12 cellular contexts compared by ENCODE assay signal in the genomic region with DNA sequence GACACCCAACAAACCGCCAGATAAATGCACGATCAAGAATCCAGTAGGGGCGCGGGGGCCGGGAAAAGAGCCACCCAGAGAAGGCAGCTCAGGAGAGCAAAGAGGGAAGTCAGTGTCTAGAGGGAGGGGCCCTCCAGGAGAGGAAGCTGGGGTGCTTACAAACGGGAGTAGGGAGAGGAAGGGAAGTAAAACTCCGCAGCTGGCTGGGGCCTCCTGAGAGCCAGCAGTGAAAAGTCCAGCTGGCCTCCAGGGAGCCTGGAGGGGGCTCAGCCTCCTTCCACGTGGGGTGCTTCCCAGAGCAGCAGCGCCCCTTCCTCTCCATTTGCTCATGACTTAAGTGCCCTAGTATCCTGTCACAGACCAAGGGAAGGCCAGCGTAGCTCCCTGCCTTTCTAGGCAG. TPM values are rescaled to one million over a fixed set of nuclear protein-coding genes. Genes with fewer than 3 reads are reported as not detected.
A peak's percentile ranks its signal among the peaks of the same experiment; 100 is the strongest.
DNase-seq lines count a peak whose midpoint lies in the region; ATAC-seq and TF ChIP-seq lines count a peak whose summit lies in the region.
"Had no signal": no experiment of that assay in that cellular context is flagged by ENCODE, and none has a peak within 500 bp of the region (broad histone marks: within the 10 kb centered on the region; RNA-seq: fewer than 3 reads in every experiment).

No MANE protein-coding gene starts in this region.

- H3K79me2 ChIP-seq in Karpas-422 (ENCODE audit: low read length), result no peaks in the 10 kb centered on the region
- H3K79me2 ChIP-seq in MM.1S (ENCODE audit: low read length), result no peaks in the 10 kb centered on the region

- H3K4me3 ChIP-seq in heart left ventricle (no peak overlapping the region), gastrocnemius medialis (no peak overlapping the region), Karpas-422 (ENCODE audit: low read length) (no peak overlapping the region), MM.1S (ENCODE audit: low read length) (no peak overlapping the region)
- H3K4me3 ChIP-seq: skin epidermis, tibial nerve had no signal

- H3K27me3 ChIP-seq in heart left ventricle (no peaks in the 10 kb centered on the region), gastrocnemius medialis (no peaks in the 10 kb centered on the region), Karpas-422 (ENCODE audit: low read length) (no peaks in the 10 kb centered on the region), MM.1S (replicated peaks; ENCODE audit: insufficient read depth, low read length) (no peaks in the 10 kb centered on the region)
- H3K27me3 ChIP-seq: tibial nerve had no signal

- H3K9ac ChIP-seq in Karpas-422 (ENCODE audit: low read length) (no peak overlapping the region), MM.1S (ENCODE audit: low read length) (no peak overlapping the region)

- ATAC-seq in heart left ventricle (peak in 3 of 4 donors; percentile 26 to 59 (median 51)), gastrocnemius medialis (no peak), GM21528 (IDR thresholded peaks at IDR 0.05; ENCODE audit: low FRiP score, unreplicated experiment) (no peak)
- ATAC-seq: PC-3 had no signal

- no peaks in the 10 kb centered on the region for H3K9me3 ChIP-seq in heart left ventricle
- H3K9me3 ChIP-seq in gastrocnemius medialis, result no peaks in the 10 kb centered on the region
- H3K9me3 ChIP-seq in Karpas-422 (ENCODE audit: low read length), result no peaks in the 10 kb centered on the region
- no peaks in the 10 kb centered on the region for H3K9me3 ChIP-seq in MM.1S (replicated peaks; ENCODE audit: insufficient read depth, low read length)
- H3K9me3 ChIP-seq: tibial nerve had no signal

- H3K4me1 ChIP-seq in heart left ventricle, result peaks cover 0 to 52% (median 17%) of the 10 kb centered on the region in 12 donors
- peaks cover 4 to 7% of the 10 kb centered on the region in 2 donors for H3K4me1 ChIP-seq in gastrocnemius medialis
- H3K4me1 ChIP-seq in Karpas-422 (ENCODE audit: low read length), result no peaks in the 10 kb centered on the region
- no peaks in the 10 kb centered on the region for H3K4me1 ChIP-seq in MM.1S (ENCODE audit: low read length)

- TF ChIP-seq POLR2A in heart left ventricle (IDR thresholded peaks at IDR 0.05) (no peak), gastrocnemius medialis (IDR thresholded peaks at IDR 0.05) (no peak)

- H4K20me1 ChIP-seq in Karpas-422 (ENCODE audit: insufficient read depth, low read depth, low read length), result no peaks in the 10 kb centered on the region
- H4K20me1 ChIP-seq in MM.1S (ENCODE audit: insufficient read depth, low read length), result no peaks in the 10 kb centered on the region

- DNase-seq in KBM-7, result peak; percentile 77
- peak; percentile 75 for DNase-seq in SIG-M5 treated with dmso at 0.1 percent for 504 hours (lab: John Stamatoyannopoulos, UW; ENCODE audit: unreplicated experiment)
- DNase-seq in heart left ventricle, result peak; percentile 56 to 75 (median 61)
- DNase-seq in gastrocnemius medialis, result peak; percentile 14 to 40
- no peak for DNase-seq in Karpas-422
- no peak for DNase-seq in MM.1S
- DNase-seq in G401 (ENCODE audit: low spot score), result no peak
- DNase-seq: PC-3, T-helper 9 cell had no signal

- intact Hi-C loops in heart left ventricle (cut with DNase I) (no loop called here), gastrocnemius medialis (cut with DNase I; ENCODE audit: low total_unique reads) (no loop called here)

- no peaks in the 10 kb centered on the region for H3F3A ChIP-seq in MM.1S (ENCODE audit: insufficient read depth, low read length)

- H3K4me2 ChIP-seq in Karpas-422 (ENCODE audit: low read depth, low read length, poor library complexity, severe bottlenecking) (no peak overlapping the region), MM.1S (ENCODE audit: low read depth, low read length) (no peak overlapping the region)

- in situ Hi-C loops in KBM-7 (cut with MboI; ENCODE audit: low pct_unique_long_range_greater_than_20kb, low sequenced_read_pairs), result no loop called here
- in situ Hi-C loops in gastrocnemius medialis (cut with MboI; ENCODE audit: low sequenced_read_pairs in 4 of 4), result no loop called here
- in situ Hi-C loops in G401 (cut with HindIII; ENCODE audit: low sequenced_read_pairs), result no loop called here

- H3K9me2 ChIP-seq in Karpas-422 (replicated peaks; ENCODE audit: insufficient read depth, low read length), result no peaks in the 10 kb centered on the region
- H3K9me2 ChIP-seq in MM.1S (replicated peaks; ENCODE audit: insufficient read depth, low read length), result no peaks in the 10 kb centered on the region

- 51 to 65% (median 63%) methylated on average over 10 of the region's 10 CpGs for WGBS in heart left ventricle, 4 donors

- peak overlapping the region in 10 of 12 donors; percentile 25 to 81 (median 48) for H3K27ac ChIP-seq in heart left ventricle
- no peak overlapping the region for H3K27ac ChIP-seq in gastrocnemius medialis
- H3K27ac ChIP-seq in Karpas-422 (ENCODE audit: low read length), result no peak overlapping the region
- no peak overlapping the region for H3K27ac ChIP-seq in MM.1S (ENCODE audit: low read length)
- H3K27ac ChIP-seq: tibial nerve had no signal

- TF ChIP-seq CTCF in heart left ventricle (IDR thresholded peaks at IDR 0.05) (no peak), gastrocnemius medialis (IDR thresholded peaks at IDR 0.05 in 4 of 5, conservative IDR thresholded peaks at IDR 0.05 in 1 of 5) (no peak), MM.1S (IDR thresholded peaks at IDR 0.05; ENCODE audit: low read length) (no peak)

- H3K36me3 ChIP-seq in heart left ventricle (peaks cover 2 to 100% (median 96%) of the 10 kb centered on the region in 9 donors), gastrocnemius medialis (peaks cover 5 to 78% of the 10 kb centered on the region in 2 donors), Karpas-422 (ENCODE audit: insufficient read depth, low read length) (peaks cover 24% of the 10 kb centered on the region), MM.1S (replicated peaks; ENCODE audit: insufficient read depth, low read length) (peaks cover 4% of the 10 kb centered on the region; the same call in 1 of the 2 replicates)

- H2AFZ ChIP-seq in Karpas-422 (ENCODE audit: low read length) (no peak overlapping the region), MM.1S (ENCODE audit: low read length) (no peak overlapping the region)

RNA-seq across cellular contexts. Expression of gene TMED1, which starts 51.8 kb away (rescaled TPM):
- total RNA-seq in heart left ventricle (10 to 100 TPM; 27.0 to 56.5 (median 35.0) TPM), gastrocnemius medialis (10 to 100 TPM; 33.0 to 90.0 (median 57.1) TPM)
- 10 to 100 TPM; 44.6 to 76.5 TPM for polyA plus RNA-seq in heart left ventricle
- 10.2 and 24.4 TPM in 2 replicates for total RNA-seq in Karpas-422 (2014; rRNA removed; shearing (Covaris generic); ENCODE audit: low replicate concordance)
- total RNA-seq in G401 (2014; rRNA removed; shearing (Covaris generic)), result 62.9 and 74.7 TPM in 2 replicates

Comparison
In these comparisons a context has a peak if more than half of its experiments do, and no peak if none do; other contexts are left out.
1. DNase-seq: peak in KBM-7 (single experiment), SIG-M5 treated with dmso at 0.1 percent for 504 hours (single experiment), heart left ventricle (5 of 5) and gastrocnemius medialis (2 of 2); none in Karpas-422 (single experiment), MM.1S (single experiment) and G401 (single experiment).
2. ATAC-seq: peak in heart left ventricle (3 of 4); none in gastrocnemius medialis (0 of 2) and GM21528 (single experiment).
3. H3K27ac ChIP-seq: peak in heart left ventricle (10 of 12); none in gastrocnemius medialis (0 of 4), Karpas-422 (single experiment) and MM.1S (single experiment).